In genomic region chr17:77408284-77408683, GRCh38 we compare ENCODE assay signal across 12 cellular contexts.
DNase-seq lines count a peak whose midpoint lies in the region; ATAC-seq lines count a peak whose summit lies in the region.
"Had no signal": no experiment of that assay in that cellular context is flagged by ENCODE, and none has a peak within 500 bp of the region (broad histone marks: within the 10 kb centered on the region; RNA-seq: fewer than 3 reads in every experiment).

No MANE protein-coding gene starts in this region.

- 54% methylated on average over 9 of the region's 9 CpGs for WGBS in mesenchymal stem cell

- no peak overlapping the region for H2BK5ac ChIP-seq in mesenchymal stem cell (ENCODE audit: low read depth, low read length, poor library complexity, severe bottlenecking)

- H3K9me3 ChIP-seq in adipocyte (ENCODE audit: control insufficient read depth, low read length): no peaks in the 10 kb centered on the region
- H3K9me3 ChIP-seq in mesenchymal stem cell (ENCODE audit: control insufficient read depth, low read length): no peaks in the 10 kb centered on the region
- H3K9me3 ChIP-seq in stomach smooth muscle (ENCODE audit: control insufficient read depth in 2 of 2, low read length in 2 of 2): no peaks in the 10 kb centered on the region
- H3K9me3 ChIP-seq: thyroid gland had no signal

- H2BK120ac ChIP-seq in mesenchymal stem cell (ENCODE audit: low read depth, low read length): no peak overlapping the region

- H2AFZ ChIP-seq in mesenchymal stem cell (ENCODE audit: low read depth, low read length): no peak overlapping the region

- H3K9me3 Mint-ChIP-seq in activated CD8-positive, alpha-beta memory T cell treated with anti-CD3 and anti-CD28 coated beads, Interleukin-2, amount 10 ng/mL, durations not matched to agents 7 days and 5 days (ENCODE audit: low read depth): no peaks in the 10 kb centered on the region

- peak overlapping the region in 1 of 2 experiments; percentile 48 for H3K14ac ChIP-seq in mesenchymal stem cell (ENCODE audit: low read length in 2 of 2)

- H3K4me1 ChIP-seq in adipocyte (ENCODE audit: control insufficient read depth, insufficient read depth, low read length) (peaks cover 63% of the 10 kb centered on the region), mesenchymal stem cell (ENCODE audit: control insufficient read depth, insufficient read depth, low read depth, low read length) (peaks cover 70% of the 10 kb centered on the region), stomach smooth muscle (ENCODE audit: control insufficient read depth, insufficient read depth, low read length) (peaks cover 82% of the 10 kb centered on the region)

- H2AK5ac ChIP-seq in mesenchymal stem cell (ENCODE audit: low read length, severe bottlenecking): no peak overlapping the region

- peaks cover 8% of the 10 kb centered on the region for H3K79me1 ChIP-seq in mesenchymal stem cell (replicated peaks; ENCODE audit: low read length, poor library complexity, severe bottlenecking)

- H3K4me3 ChIP-seq in adipocyte (ENCODE audit: low read length) (no peak overlapping the region), mesenchymal stem cell (ENCODE audit: insufficient read depth in 1 of 2, low read depth in 1 of 2, low read length in 2 of 2) (peak overlapping the region in 1 of 2 experiments; percentile 14), stomach smooth muscle (ENCODE audit: low read length in 2 of 2) (no peak overlapping the region)
- H3K4me3 ChIP-seq: thyroid gland had no signal

- H3K27me3 Mint-ChIP-seq in activated CD8-positive, alpha-beta memory T cell treated with anti-CD3 and anti-CD28 coated beads, Interleukin-2, amount 10 ng/mL, durations not matched to agents 7 days and 5 days: no peaks in the 10 kb centered on the region

- H3K4me2 ChIP-seq in mesenchymal stem cell (ENCODE audit: low read length, poor library complexity, severe bottlenecking): no peak overlapping the region

- H3K27me3 ChIP-seq in adipocyte (replicated peaks; ENCODE audit: control insufficient read depth, insufficient read depth, low read length) (no peaks in the 10 kb centered on the region), mesenchymal stem cell (ENCODE audit: control insufficient read depth in 1 of 2, insufficient read depth in 1 of 2, low read length in 2 of 2) (no peaks in the 10 kb centered on the region), stomach smooth muscle (ENCODE audit: control insufficient read depth in 1 of 2, insufficient read depth in 2 of 2, low read length in 2 of 2) (no peaks in the 10 kb centered on the region)
- H3K27me3 ChIP-seq: thyroid gland had no signal

- ATAC-seq in activated CD8-positive, alpha-beta memory T cell treated with anti-CD3 and anti-CD28 coated beads, Interleukin-2, amount 10 ng/mL, durations not matched to agents 7 days and 5 days: no peak
- no peak for ATAC-seq in HG02623 (IDR thresholded peaks at IDR 0.05; ENCODE audit: unreplicated experiment)

- H3K9ac ChIP-seq in adipocyte (ENCODE audit: low read length): peak overlapping the region; percentile 61
- H3K9ac ChIP-seq in mesenchymal stem cell (ENCODE audit: low read length): peak overlapping the region; percentile 43
- H3K9ac ChIP-seq in stomach smooth muscle (ENCODE audit: low read length in 2 of 2): peak overlapping the region; percentile 74 to 84

- no peak overlapping the region for H3K23ac ChIP-seq in mesenchymal stem cell (ENCODE audit: low read length in 2 of 2)

- peaks cover 93% of the 10 kb centered on the region for H3K4me1 Mint-ChIP-seq in activated CD8-positive, alpha-beta memory T cell treated with anti-CD3 and anti-CD28 coated beads, Interleukin-2, amount 10 ng/mL, durations not matched to agents 7 days and 5 days

- peaks cover 24% of the 10 kb centered on the region for H3K36me3 ChIP-seq in adipocyte (ENCODE audit: control insufficient read depth, insufficient read depth, low read length, severe bottlenecking)
- peaks cover 29 to 42% of the 10 kb centered on the region in 2 experiments for H3K36me3 ChIP-seq in mesenchymal stem cell (ENCODE audit: control insufficient read depth in 1 of 2, insufficient read depth in 2 of 2, low read depth in 1 of 2, low read length in 2 of 2)
- H3K36me3 ChIP-seq in stomach smooth muscle (ENCODE audit: control insufficient read depth in 2 of 2, insufficient read depth in 2 of 2, low read length in 2 of 2): no peaks in the 10 kb centered on the region
- H3K36me3 ChIP-seq: thyroid gland had no signal

- peak overlapping the region; percentile 29 for H2BK15ac ChIP-seq in mesenchymal stem cell (ENCODE audit: low read depth, poor library complexity, severe bottlenecking)

- no peak for DNase-seq in activated CD8-positive, alpha-beta memory T cell treated with anti-CD3 and anti-CD28 coated beads, Interleukin-2, amount 10 ng/mL, durations not matched to agents 7 days and 5 days
- no peak for DNase-seq in activated CD8-positive, alpha-beta memory T cell treated with anti-CD3 and anti-CD28 coated beads for 24 hours
- DNase-seq in adipocyte (ENCODE audit: low read depth) (no peak), mesenchymal stem cell (no peak), T1000 (lab: John Stamatoyannopoulos, UW) (no peak), SW480 (ENCODE audit: low spot score) (no peak)
- DNase-seq: ACHN; activated CD4-positive, CD25-positive, alpha-beta regulatory T cell treated with anti-CD3 and anti-CD28 coated beads, Interleukin-2, amount 50 U/mL, for 72 hours; NK-92 treated with Interleukin-12 subunit alpha and Interleukin-12 subunit beta, amount 100 ng/mL, for 24 hours; thyroid gland had no signal

- CTCF ChIA-PET in activated CD8-positive, alpha-beta memory T cell treated with anti-CD3 and anti-CD28 coated beads, Interleukin-2, amount 10 ng/mL, durations not matched to agents 7 days and 5 days (lab: Charles Lee): interaction anchor here (1.0 to 6.2 kb wide), 3 partner anchors 8 to 78 kb away, joined by 4 to 33 read pairs (median 4); no protein-coding TSS in a partner anchor

- H3K27ac Mint-ChIP-seq in activated CD8-positive, alpha-beta memory T cell treated with anti-CD3 and anti-CD28 coated beads, Interleukin-2, amount 10 ng/mL, durations not matched to agents 7 days and 5 days: peak overlapping the region; percentile 51

- no peak overlapping the region for H3K4me3 Mint-ChIP-seq in activated CD8-positive, alpha-beta memory T cell treated with anti-CD3 and anti-CD28 coated beads, Interleukin-2, amount 10 ng/mL, durations not matched to agents 7 days and 5 days

- H4K8ac ChIP-seq in mesenchymal stem cell (ENCODE audit: low read length): peak overlapping the region; percentile 10

- peak overlapping the region; percentile 55 for H4K91ac ChIP-seq in mesenchymal stem cell (ENCODE audit: low read length)

- peak overlapping the region; percentile 2 to 66 for H3K4ac ChIP-seq in mesenchymal stem cell (ENCODE audit: low read depth in 1 of 2, low read length in 2 of 2)

- peak overlapping the region; percentile 24 to 86 for H3K18ac ChIP-seq in mesenchymal stem cell (ENCODE audit: low read depth in 1 of 2, low read length in 2 of 2)

- peaks cover 30% of the 10 kb centered on the region for H3K36me3 Mint-ChIP-seq in activated CD8-positive, alpha-beta memory T cell treated with anti-CD3 and anti-CD28 coated beads, Interleukin-2, amount 10 ng/mL, durations not matched to agents 7 days and 5 days

- peak overlapping the region in 1 of 2 experiments; percentile 38 for H2BK12ac ChIP-seq in mesenchymal stem cell (ENCODE audit: low read length in 2 of 2)

- H3K27ac ChIP-seq in mesenchymal stem cell (ENCODE audit: low read length, poor library complexity, severe bottlenecking): peak overlapping the region; percentile 1
- peak overlapping the region; percentile 99 for H3K27ac ChIP-seq in stomach smooth muscle (ENCODE audit: low read length)
